8 cellular contexts compared by ENCODE assay signal in genomic region chr9:41035276-41035675, GRCh38.
DNase-seq lines count a peak whose midpoint lies in the region; TF ChIP-seq lines count a peak whose summit lies in the region.
"Not testable (repeated sequence)": the region's sequence is repeated elsewhere in the genome, so short reads cannot be mapped to it uniquely, and the experiment has no call there.

No MANE protein-coding gene starts in this region.

- H3K4me1 Mint-ChIP-seq in HFFc6 (ENCODE audit: low read depth) = peaks cover 11% of the 10 kb centered on the region

- not testable (repeated sequence) for H3K36me3 Mint-ChIP-seq in HFFc6 (ENCODE audit: low read depth)

- H3K27me3 Mint-ChIP-seq in HFFc6 (ENCODE audit: insufficient read depth) = not testable (repeated sequence)

- H3K9ac ChIP-seq in fibroblast of lung (ENCODE audit: insufficient read depth, low read length) = not testable (repeated sequence)

- not testable (repeated sequence) for H3K9me3 ChIP-seq in fibroblast of lung (ENCODE audit: control insufficient read depth, insufficient read depth, low read depth, low read length)

- not testable (repeated sequence) for H3K4me2 ChIP-seq in fibroblast of lung (ENCODE audit: extremely low read depth, insufficient read depth, low read length)

- in situ Hi-C loops in SK-MEL-5 (cut with HindIII; ENCODE audit: low pct_unique_long_range_greater_than_20kb, low sequenced_read_pairs); brain microvascular endothelial cell (cut with HindIII; ENCODE audit: low pct_ligation_motif_present, low sequenced_read_pairs): not testable (repeated sequence)

- H2AFZ ChIP-seq in fibroblast of lung (ENCODE audit: low read length) = not testable (repeated sequence)

- not testable (repeated sequence) for H3K4me3 ChIP-seq in AG10803 (ENCODE audit: low read length); brain microvascular endothelial cell (ENCODE audit: low read depth, low read length); fibroblast of lung (replicated peaks in 1 of 4; ENCODE audit: control extremely low read depth in 1 of 4, insufficient read depth in 1 of 4, low read depth in 3 of 4, low read length in 4 of 4)

- TF ChIP-seq CTCF in AG10803 (conservative IDR thresholded peaks at IDR 0.05; ENCODE audit: low read length); HFFc6 (IDR thresholded peaks at IDR 0.05); brain microvascular endothelial cell (IDR thresholded peaks at IDR 0.05; ENCODE audit: low read depth, low read length, missing control alignments); fibroblast of lung (conservative IDR thresholded peaks at IDR 0.05 in 1 of 2, IDR thresholded peaks at IDR 0.05 in 1 of 2; ENCODE audit: low read depth in 1 of 2, low read length in 2 of 2): not testable (repeated sequence)

- H3K79me2 ChIP-seq in fibroblast of lung (ENCODE audit: control insufficient read depth, insufficient read depth, low read length) = not testable (repeated sequence)

- H3K4me3 Mint-ChIP-seq in HFFc6 = not testable (repeated sequence)

- DNase-seq in AG10803 (ENCODE audit: low read depth) = peak; percentile 55
- peak; percentile 50 for DNase-seq in HFFc6
- DNase-seq in SK-MEL-5 (ENCODE audit: low read depth, low spot score) = peak; percentile 81
- DNase-seq in brain microvascular endothelial cell = peak; percentile 83
- DNase-seq in fibroblast of lung (ENCODE audit: low read depth in 2 of 2) = peak; percentile 23 to 83
- peak; percentile 65 for DNase-seq in glomerular visceral epithelial cell (ENCODE audit: extremely low spot score)
- DNase-seq in renal cortical epithelial cell (ENCODE audit: low read depth) = peak; percentile 11

- H3K27ac Mint-ChIP-seq in HFFc6 = peak overlapping the region; percentile 50; the same call in 1 of the 2 replicates

- not testable (repeated sequence) for H3K9me3 Mint-ChIP-seq in HFFc6

- not testable (repeated sequence) for H3K36me3 ChIP-seq in brain microvascular endothelial cell (replicated peaks); fibroblast of lung (ENCODE audit: control insufficient read depth, insufficient read depth, low read length)

- not testable (repeated sequence) for H3K27me3 ChIP-seq in brain microvascular endothelial cell (replicated peaks); fibroblast of lung (ENCODE audit: control insufficient read depth, insufficient read depth, low read length)

- not testable (repeated sequence) for H3K4me1 ChIP-seq in fibroblast of lung (ENCODE audit: control insufficient read depth, extremely low read depth, insufficient read depth, low read length)

- not testable (repeated sequence) for H4K20me1 ChIP-seq in fibroblast of lung (ENCODE audit: control insufficient read depth, extremely low read depth, insufficient read depth, low read length)

- H3K27ac ChIP-seq in brain microvascular endothelial cell (peak overlapping the region; percentile 95), temporal lobe (ENCODE audit: low read depth, low read length) (peak overlapping the region; percentile 44)
- H3K27ac ChIP-seq in fibroblast of lung (ENCODE audit: insufficient read depth, low read length) = not testable (repeated sequence)

Comparison
In these comparisons a context has a peak if more than half of its experiments do, and no peak if none do; other contexts are left out.
1. DNase-seq: peak in every context shown above with its lines; median percentile 83 in brain microvascular endothelial cell; 81 in SK-MEL-5; 65 in glomerular visceral epithelial cell; 55 in AG10803; 53 in fibroblast of lung; 50 in HFFc6; 11 in renal cortical epithelial cell.